In the genomic region with DNA sequence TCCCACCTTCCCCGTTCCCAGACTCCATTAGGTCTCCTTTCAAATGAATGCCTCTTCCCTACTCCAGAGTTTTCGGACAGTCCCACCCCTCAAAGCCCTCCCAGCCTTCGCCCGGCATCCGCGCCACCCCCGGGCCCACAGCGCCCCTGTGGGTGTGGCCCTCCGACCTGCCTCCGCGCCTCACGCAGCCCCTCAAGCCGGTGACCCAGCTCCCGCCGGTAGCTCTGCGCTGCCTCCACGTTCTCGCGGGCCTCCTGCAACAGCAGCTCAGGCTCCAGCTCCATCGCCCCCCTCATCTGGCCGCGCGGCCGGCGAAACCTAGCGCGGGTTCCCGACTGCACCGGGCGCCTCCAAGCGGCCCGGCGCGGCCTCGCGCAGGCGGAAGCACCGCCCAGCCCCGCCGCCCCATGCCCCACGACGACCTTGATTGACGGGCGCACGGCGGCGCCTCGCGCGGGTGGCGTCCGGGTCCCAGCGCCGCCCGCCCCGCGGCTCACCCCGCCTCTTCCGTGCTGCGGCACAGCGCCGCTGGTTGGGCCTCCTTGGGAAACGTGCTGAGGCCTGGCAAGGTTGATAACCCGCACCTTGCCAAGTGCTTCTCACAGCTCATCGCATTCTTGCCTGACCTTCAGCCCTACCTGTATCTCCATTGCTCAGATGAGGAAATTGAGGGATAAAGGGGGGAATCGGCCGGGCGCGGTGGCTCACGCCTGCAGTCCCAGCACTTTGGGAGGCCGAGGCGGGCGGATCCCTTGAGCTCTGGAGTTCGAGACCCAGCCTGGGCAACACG, we compare ENCODE assay signal across 8 cellular contexts. TPM values are rescaled to one million over a fixed set of nuclear protein-coding genes. Genes with fewer than 3 reads are reported as not detected.
DNase-seq lines count a peak whose midpoint lies in the region; ATAC-seq and TF ChIP-seq lines count a peak whose summit lies in the region.

A gene with protein sequence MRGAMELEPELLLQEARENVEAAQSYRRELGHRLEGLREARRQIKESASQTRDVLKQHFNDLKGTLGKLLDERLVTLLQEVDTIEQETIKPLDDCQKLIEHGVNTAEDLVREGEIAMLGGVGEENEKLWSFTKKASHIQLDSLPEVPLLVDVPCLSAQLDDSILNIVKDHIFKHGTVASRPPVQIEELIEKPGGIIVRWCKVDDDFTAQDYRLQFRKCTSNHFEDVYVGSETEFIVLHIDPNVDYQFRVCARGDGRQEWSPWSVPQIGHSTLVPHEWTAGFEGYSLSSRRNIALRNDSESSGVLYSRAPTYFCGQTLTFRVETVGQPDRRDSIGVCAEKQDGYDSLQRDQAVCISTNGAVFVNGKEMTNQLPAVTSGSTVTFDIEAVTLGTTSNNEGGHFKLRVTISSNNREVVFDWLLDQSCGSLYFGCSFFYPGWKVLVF (minus strand): TSS at position 337 of the 790 bp plus-strand sequence. CDS start 41 bp downstream, at position 296.

- ATAC-seq in HG03432 (IDR thresholded peaks at IDR 0.05; ENCODE audit: unreplicated experiment): peak; percentile 94

- peak; percentile 89 for TF ChIP-seq POLR2A in GM19099 (IDR thresholded peaks at IDR 0.05; ENCODE audit: extremely low read depth, insufficient read length, low read depth)

- DNase-seq in Ammon's horn (ENCODE audit: low spot score) (peak; percentile 93), NCI-H460 (ENCODE audit: extremely low read depth, low read depth) (peak; percentile 89), cerebellum (ENCODE audit: low spot score) (peak; percentile 97), kidney glomerular epithelial cell (lab: John Stamatoyannopoulos, UW) (peak; percentile 81)
- peak; percentile 87 for DNase-seq in activated CD4-positive, alpha-beta T cell treated with anti-CD3 and anti-CD28 coated beads for 1 hour
- DNase-seq in stimulated activated CD4-positive, alpha-beta T cell treated with anti-CD3 and anti-CD28 coated beads, Interleukin-15, amount 100 ng/mL, for 48 hours (ENCODE audit: low read depth in 2 of 2): peak; percentile 76 to 89

RNA-seq across cellular contexts. Expression of the gene that starts here (rescaled TPM):
- total RNA-seq in NCI-H460 (2014; rRNA removed; shearing (Covaris generic)): 28.0 and 30.6 TPM in 2 replicates
- 12.8 and 19.9 TPM in 2 replicates for polyA plus RNA-seq in NCI-H460 (2014; cell fraction: nucleus; rRNA removed)
- total RNA-seq in cerebellum: 10.4 TPM

Comparison
In these comparisons a context has a peak if more than half of its experiments do, and no peak if none do; other contexts are left out.
1. Peak in every context shown above with its lines: DNase-seq and ATAC-seq.